ENCODE assay signal across 8 cellular contexts in the genomic region with DNA sequence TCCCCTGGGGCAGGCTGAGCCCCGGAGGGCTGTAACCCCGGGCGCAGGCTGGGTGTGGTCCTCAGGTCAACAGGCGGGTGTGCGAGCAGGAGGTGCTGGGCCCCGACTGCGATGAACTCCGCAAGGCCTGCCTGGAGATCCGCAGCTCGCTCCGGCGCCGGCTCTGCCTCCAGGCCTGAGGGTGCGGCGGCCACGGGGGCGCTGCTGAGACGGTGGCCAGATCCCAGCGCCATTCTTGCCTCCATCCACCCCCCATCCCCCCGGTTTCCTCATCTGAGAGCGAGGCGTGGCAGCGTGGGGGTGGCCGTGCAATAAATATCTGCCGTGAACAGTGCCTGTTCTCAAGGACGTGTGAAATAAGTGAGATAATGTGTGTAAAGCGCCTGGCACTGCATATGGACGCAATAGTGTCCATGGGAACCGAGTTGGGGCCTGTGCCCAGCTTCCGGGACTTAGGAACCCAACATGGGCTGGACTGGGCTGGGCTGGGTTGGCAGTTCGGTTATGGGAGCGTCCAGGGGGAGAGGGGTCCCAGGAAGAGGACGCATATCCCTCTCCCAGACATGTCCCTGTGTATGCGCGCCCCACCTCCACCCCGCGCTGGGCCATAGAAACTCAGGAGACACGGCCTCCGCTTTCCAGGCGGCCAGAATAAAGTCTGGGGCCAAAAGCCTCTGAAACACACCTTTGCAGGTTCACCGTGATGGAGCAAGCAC. TPM values are rescaled to one million over a fixed set of nuclear protein-coding genes. Genes with fewer than 3 reads are reported as not detected.
DNase-seq lines count a peak whose midpoint lies in the region; ATAC-seq, FAIRE-seq and TF ChIP-seq lines count a peak whose summit lies in the region.

No MANE protein-coding gene starts in this region.

- H3K9me3 ChIP-seq in Loucy (ENCODE audit: insufficient read depth, low read depth, low read length) = no peaks in the 10 kb centered on the region
- H3K9me3 ChIP-seq in WERI-Rb-1 (ENCODE audit: severe bottlenecking) = no peaks in the 10 kb centered on the region
- no peaks in the 10 kb centered on the region for H3K9me3 ChIP-seq in HepG2 (ENCODE audit: low read length)

- H3K9me2 ChIP-seq in Loucy (replicated peaks; ENCODE audit: low read depth, low read length) = no peaks in the 10 kb centered on the region

- BruUV-seq in HepG2 (replicated peaks; lab: Mats Ljungman, UMichigan) = no TSS peak

- TF ChIP-seq EP300 in HepG2 (IDR thresholded peaks at IDR 0.05; ENCODE audit: low read depth in 2 of 2, low read length in 2 of 2) (no peak), HepG2 (CRISPR knock-in tag; IDR thresholded peaks at IDR 0.05; ENCODE audit: borderline replicate concordance) (0 out of 2 replicates have a peak, but pooled peaks have one; percentile 12)

- 0% methylated on average over 7 of the region's 41 CpGs for WGBS in HepG2 (ENCODE audit: low lambda C conversion rate)

- H3K79me2 ChIP-seq in Loucy (ENCODE audit: insufficient read depth, low read length) (no peaks in the 10 kb centered on the region), HepG2 (ENCODE audit: insufficient read depth, low read length) (no peaks in the 10 kb centered on the region)

- H3K9ac ChIP-seq in Loucy (ENCODE audit: low read depth, low read length, poor library complexity, severe bottlenecking) (peak overlapping the region; percentile 91), HepG2 (ENCODE audit: insufficient read depth, low read depth, low read length) (peak overlapping the region; percentile 65)

- no peak for FAIRE-seq in HepG2 (lab: Jason Lieb, UNC)

- H3K4me2 ChIP-seq in Loucy (ENCODE audit: low read depth, low read length, poor library complexity, severe bottlenecking) = peak overlapping the region; percentile 79
- H3K4me2 ChIP-seq in HepG2 (ENCODE audit: low read depth, low read length) = peak overlapping the region; percentile 97

- H2AFZ ChIP-seq in Loucy (ENCODE audit: low read length) (peak overlapping the region; percentile 87), HepG2 (ENCODE audit: low read length) (no peak overlapping the region)

- peak; percentile 62 for ATAC-seq in HepG2
- ATAC-seq in GM19467 (IDR thresholded peaks at IDR 0.05; ENCODE audit: unreplicated experiment) = no peak

- H3K4me3 ChIP-seq in Loucy (ENCODE audit: low read length, poor library complexity, severe bottlenecking) (peak overlapping the region; percentile 86), WERI-Rb-1 (ENCODE audit: low read depth, low read length) (peak overlapping the region; percentile 85), HepG2 (replicated peaks in 1 of 3; ENCODE audit: insufficient read depth in 1 of 3, low read depth in 2 of 3, low read length in 3 of 3) (peak overlapping the region; percentile 57 to 78 (median 66))

- 0 out of 2 replicates have a peak, but pooled peaks have one; percentile 24 for TF ChIP-seq RAD21 in HepG2 (CRISPR knock-in tag; IDR thresholded peaks at IDR 0.05)

- TF ChIP-seq CTCF in C4-2B (conservative IDR thresholded peaks at IDR 0.05) (peak; percentile 78), Loucy (conservative IDR thresholded peaks at IDR 0.05; ENCODE audit: low read length) (peak; percentile 44), WERI-Rb-1 (IDR thresholded peaks at IDR 0.05; ENCODE audit: low read depth, low read length) (peak; percentile 71), HepG2 (CRISPR knock-in tag; IDR thresholded peaks at IDR 0.05) (peak; percentile 80)

- intact Hi-C loops in HepG2 (cut with micrococcal nuclease; ENCODE audit: unreplicated experiment) = loop anchor here (2.0 to 5.0 kb wide), 2 partner anchors 15 to 38 kb away; a partner anchor contains a TSS

- no peaks in the 10 kb centered on the region for H3K27me3 ChIP-seq in Loucy (ENCODE audit: insufficient read depth, low read length, poor library complexity, severe bottlenecking)
- peaks cover 7% of the 10 kb centered on the region for H3K27me3 ChIP-seq in WERI-Rb-1 (ENCODE audit: insufficient read depth, low read depth, severe bottlenecking)
- H3K27me3 ChIP-seq in HepG2 (ENCODE audit: control insufficient read depth in 1 of 2, insufficient read depth in 2 of 2, low read length in 2 of 2) = peaks cover 0 to 26% of the 10 kb centered on the region in 2 experiments; a peak in 3 of 5 replicates

- H3K4me1 ChIP-seq in Loucy (ENCODE audit: insufficient read depth, low read length, poor library complexity, severe bottlenecking) (peaks cover 6% of the 10 kb centered on the region), HepG2 (ENCODE audit: insufficient read depth, low read length) (peaks cover 50% of the 10 kb centered on the region)

- POLR2A ChIA-PET in HepG2 (lab: Yijun Ruan, JAX) = interaction anchor here (0.8 to 4.7 kb wide), 24 partner anchors 9 to 567 kb away, joined by 3 to 81 read pairs (median 5); a partner anchor contains a TSS

- no peak for TF ChIP-seq POLR2A in HepG2 (IDR thresholded peaks at IDR 0.05; ENCODE audit: insufficient read depth in 1 of 2, low read depth in 2 of 2, low read length in 2 of 2)

- H3K27ac ChIP-seq in C4-2B = peak overlapping the region; percentile 78
- peak overlapping the region; percentile 47 for H3K27ac ChIP-seq in WERI-Rb-1
- peak overlapping the region; percentile 21 for H3K27ac ChIP-seq in HepG2 (ENCODE audit: extremely low read length, insufficient read depth, low read length)

- H4K20me1 ChIP-seq in Loucy (ENCODE audit: insufficient read depth, low read length, poor library complexity, severe bottlenecking) (no peaks in the 10 kb centered on the region), HepG2 (ENCODE audit: insufficient read depth, low read length) (no peaks in the 10 kb centered on the region)

- no peaks in the 10 kb centered on the region for H3K36me3 ChIP-seq in Loucy (ENCODE audit: insufficient read depth, low read length)
- H3K36me3 ChIP-seq in WERI-Rb-1 = no peaks in the 10 kb centered on the region
- H3K36me3 ChIP-seq in HepG2 (replicated peaks in 1 of 2; ENCODE audit: control insufficient read depth in 1 of 2, insufficient read depth in 2 of 2, low read length in 2 of 2) = no peaks in the 10 kb centered on the region

- in situ Hi-C loops in HepG2 (cut with HindIII; ENCODE audit: extremely low pct_ligation_motif_present, low pct_unique_long_range_greater_than_20kb) = no loop called here

- CTCF ChIA-PET in HepG2 (lab: Yijun Ruan, JAX; ENCODE audit: low intra/inter-chr PET ratio, low total read pairs) = interaction anchor here (1.1 kb wide), 1 partner anchor 17 kb away, joined by 3 read pairs; no protein-coding TSS in a partner anchor

- peak; percentile 67 for DNase-seq in GM19240 (ENCODE audit: insufficient read length, low spot score)
- DNase-seq in WERI-Rb-1 = peak; percentile 76
- DNase-seq in ecto neural progenitor cell (ENCODE audit: low spot score) = peak; percentile 87
- DNase-seq in HepG2 (ENCODE audit: low spot score) = no peak
- peak; percentile 27 to 54 for DNase-seq in stimulated activated CD4-positive, alpha-beta T cell treated with anti-CD3 and anti-CD28 coated beads, Interleukin-4, amount 100 ng/mL, for 4 hours

- H3F3A ChIP-seq in Loucy (ENCODE audit: low read depth) = peaks cover 10% of the 10 kb centered on the region

RNA-seq across cellular contexts. Expression of a gene that starts 15.0 kb away (rescaled TPM):
- 0.97 and 1.2 TPM in 2 replicates for total RNA-seq in HepG2 (2016; rRNA removed; fragmentation: Illumina TruSeq; extraction: Trizol)
- total RNA-seq in HepG2 (2016; cell fraction: cytosol; rRNA removed; fragmentation: Illumina TruSeq; extraction: Trizol; ENCODE audit: low read depth) = 0.51 and 0.71 TPM in 2 replicates
- 0.78 and 0.92 TPM in 2 replicates for total RNA-seq in HepG2 (2016; cell fraction: insoluble cytoplasmic fraction; rRNA removed; fragmentation: Illumina TruSeq; extraction: Trizol)
- 1.7 and 2.6 TPM in 2 replicates for total RNA-seq in HepG2 (2016; cell fraction: membrane; rRNA removed; fragmentation: Illumina TruSeq; extraction: Trizol)
- 0.78 and 1.0 TPM in 2 replicates for total RNA-seq in HepG2 (2016; cell fraction: nucleus; rRNA removed; fragmentation: Illumina TruSeq; extraction: Trizol)
- polyA plus RNA-seq in HepG2 (2011; rRNA removed) = 0.59 and 0.77 TPM in 2 replicates
- polyA plus RNA-seq in HepG2 (2011; cell fraction: cytosol; rRNA removed) = 0.38 and 0.42 TPM in 2 replicates
- 1.5 and 1.7 TPM in 2 replicates for polyA plus RNA-seq in HepG2 (2011; cell fraction: nucleus; rRNA removed)
- polyA plus RNA-seq in HepG2 (2012) = 2.8 and 3.3 TPM in 2 replicates
- polyA plus RNA-seq in HepG2 (2016; cell fraction: cytosol; fragmentation: Illumina TruSeq; extraction: Trizol; ENCODE audit: low read depth) = 1.4 and 1.9 TPM in 2 replicates
- polyA plus RNA-seq in HepG2 (2016; cell fraction: insoluble cytoplasmic fraction; fragmentation: Illumina TruSeq; extraction: Trizol; ENCODE audit: low read depth) = 2.2 and 3.9 TPM in 2 replicates
- 3.0 and 3.5 TPM in 2 replicates for polyA plus RNA-seq in HepG2 (2016; cell fraction: membrane; fragmentation: Illumina TruSeq; extraction: Trizol; ENCODE audit: low read depth)
- polyA plus RNA-seq in HepG2 (2016; cell fraction: nucleus; fragmentation: Illumina TruSeq; extraction: Trizol; ENCODE audit: insufficient read depth, low read depth) = 2.6 and 3.8 TPM in 2 replicates
- polyA minus RNA-seq in HepG2 (2011; rRNA and poly(A)+ RNA removed; ENCODE audit: low replicate concordance) = 1.5 and 2.3 TPM in 2 replicates
- 2.1 and 2.5 TPM in 2 replicates for polyA minus RNA-seq in HepG2 (2011; cell fraction: cytosol; rRNA and poly(A)+ RNA removed)
- 0.26 and 0.50 TPM in 2 replicates for polyA minus RNA-seq in HepG2 (2011; cell fraction: nucleus; rRNA and poly(A)+ RNA removed)

RNA-seq across cellular contexts. Expression of a gene that starts 37.4 kb away (rescaled TPM):
- 6.7 and 10.2 TPM in 2 replicates for total RNA-seq in HepG2 (2016; rRNA removed; fragmentation: Illumina TruSeq; extraction: Trizol)
- total RNA-seq in HepG2 (2016; cell fraction: cytosol; rRNA removed; fragmentation: Illumina TruSeq; extraction: Trizol; ENCODE audit: low read depth) = 5.8 and 5.9 TPM in 2 replicates
- total RNA-seq in HepG2 (2016; cell fraction: insoluble cytoplasmic fraction; rRNA removed; fragmentation: Illumina TruSeq; extraction: Trizol) = 6.7 and 10.6 TPM in 2 replicates
- 12.3 and 12.5 TPM in 2 replicates for total RNA-seq in HepG2 (2016; cell fraction: membrane; rRNA removed; fragmentation: Illumina TruSeq; extraction: Trizol)
- total RNA-seq in HepG2 (2016; cell fraction: nucleus; rRNA removed; fragmentation: Illumina TruSeq; extraction: Trizol) = 5.2 and 5.8 TPM in 2 replicates
- 5.8 and 6.5 TPM in 2 replicates for polyA plus RNA-seq in HepG2 (2011; rRNA removed)
- 5.0 and 9.9 TPM in 2 replicates for polyA plus RNA-seq in HepG2 (2011; cell fraction: cytosol; rRNA removed)
- 22.3 and 26.1 TPM in 2 replicates for polyA plus RNA-seq in HepG2 (2011; cell fraction: nucleus; rRNA removed)
- 4.5 and 5.5 TPM in 2 replicates for polyA plus RNA-seq in HepG2 (2012)
- 6.1 and 6.3 TPM in 2 replicates for polyA plus RNA-seq in HepG2 (2016; cell fraction: cytosol; fragmentation: Illumina TruSeq; extraction: Trizol; ENCODE audit: low read depth)
- 7.6 and 8.3 TPM in 2 replicates for polyA plus RNA-seq in HepG2 (2016; cell fraction: insoluble cytoplasmic fraction; fragmentation: Illumina TruSeq; extraction: Trizol; ENCODE audit: low read depth)
- polyA plus RNA-seq in HepG2 (2016; cell fraction: membrane; fragmentation: Illumina TruSeq; extraction: Trizol; ENCODE audit: low read depth) = 8.5 and 10.4 TPM in 2 replicates
- 13.2 and 13.4 TPM in 2 replicates for polyA plus RNA-seq in HepG2 (2016; cell fraction: nucleus; fragmentation: Illumina TruSeq; extraction: Trizol; ENCODE audit: insufficient read depth, low read depth)
- 4.4 and 7.4 TPM in 2 replicates for polyA minus RNA-seq in HepG2 (2011; rRNA and poly(A)+ RNA removed; ENCODE audit: low replicate concordance)
- 2.8 and 3.6 TPM in 2 replicates for polyA minus RNA-seq in HepG2 (2011; cell fraction: cytosol; rRNA and poly(A)+ RNA removed)
- 1.4 and 2.7 TPM in 2 replicates for polyA minus RNA-seq in HepG2 (2011; cell fraction: nucleus; rRNA and poly(A)+ RNA removed)

RNA-seq across cellular contexts. Expression of a gene that starts 38.2 kb away (rescaled TPM):
- not detected in 2 replicates for total RNA-seq in HepG2 (2016; rRNA removed; fragmentation: Illumina TruSeq; extraction: Trizol)
- total RNA-seq in HepG2 (2016; cell fraction: cytosol; rRNA removed; fragmentation: Illumina TruSeq; extraction: Trizol; ENCODE audit: low read depth) = not detected in 2 replicates
- total RNA-seq in HepG2 (2016; cell fraction: insoluble cytoplasmic fraction; rRNA removed; fragmentation: Illumina TruSeq; extraction: Trizol) = 0.15 TPM in 1 of 2 replicates, not detected in the other
- not detected in 2 replicates for total RNA-seq in HepG2 (2016; cell fraction: membrane; rRNA removed; fragmentation: Illumina TruSeq; extraction: Trizol)
- total RNA-seq in HepG2 (2016; cell fraction: nucleus; rRNA removed; fragmentation: Illumina TruSeq; extraction: Trizol) = not detected in 2 replicates
- 0.90 and 0.97 TPM in 2 replicates for polyA plus RNA-seq in HepG2 (2011; rRNA removed)
- polyA plus RNA-seq in HepG2 (2011; cell fraction: cytosol; rRNA removed) = 0.94 and 1.1 TPM in 2 replicates
- 0.88 and 1.3 TPM in 2 replicates for polyA plus RNA-seq in HepG2 (2011; cell fraction: nucleus; rRNA removed)
- 0.25 and 0.40 TPM in 2 replicates for polyA plus RNA-seq in HepG2 (2012)
- polyA plus RNA-seq in HepG2 (2016; cell fraction: cytosol; fragmentation: Illumina TruSeq; extraction: Trizol; ENCODE audit: low read depth) = not detected in 2 replicates
- polyA plus RNA-seq in HepG2 (2016; cell fraction: insoluble cytoplasmic fraction; fragmentation: Illumina TruSeq; extraction: Trizol; ENCODE audit: low read depth) = not detected in 2 replicates
- not detected in 2 replicates for polyA plus RNA-seq in HepG2 (2016; cell fraction: membrane; fragmentation: Illumina TruSeq; extraction: Trizol; ENCODE audit: low read depth)
- 0.53 TPM in 1 of 2 replicates, not detected in the other for polyA plus RNA-seq in HepG2 (2016; cell fraction: nucleus; fragmentation: Illumina TruSeq; extraction: Trizol; ENCODE audit: insufficient read depth, low read depth)
- 4.7 and 5.0 TPM in 2 replicates for polyA minus RNA-seq in HepG2 (2011; rRNA and poly(A)+ RNA removed; ENCODE audit: low replicate concordance)
- 0.69 TPM in 1 of 2 replicates, not detected in the other for polyA minus RNA-seq in HepG2 (2011; cell fraction: cytosol; rRNA and poly(A)+ RNA removed)
- polyA minus RNA-seq in HepG2 (2011; cell fraction: nucleus; rRNA and poly(A)+ RNA removed) = 0.64 TPM in 1 of 2 replicates, not detected in the other

RNA-seq across cellular contexts. Expression of a gene that starts 50.7 kb away (rescaled TPM):
- total RNA-seq in HepG2 (2016; rRNA removed; fragmentation: Illumina TruSeq; extraction: Trizol) = not detected in 2 replicates
- not detected in 2 replicates for total RNA-seq in HepG2 (2016; cell fraction: cytosol; rRNA removed; fragmentation: Illumina TruSeq; extraction: Trizol; ENCODE audit: low read depth)
- 0.06 TPM in 1 of 2 replicates, not detected in the other for total RNA-seq in HepG2 (2016; cell fraction: insoluble cytoplasmic fraction; rRNA removed; fragmentation: Illumina TruSeq; extraction: Trizol)
- not detected in 2 replicates for total RNA-seq in HepG2 (2016; cell fraction: membrane; rRNA removed; fragmentation: Illumina TruSeq; extraction: Trizol)
- 0.16 TPM in 1 of 2 replicates, not detected in the other for total RNA-seq in HepG2 (2016; cell fraction: nucleus; rRNA removed; fragmentation: Illumina TruSeq; extraction: Trizol)
- polyA plus RNA-seq in HepG2 (2011; rRNA removed) = not detected in 2 replicates
- polyA plus RNA-seq in HepG2 (2011; cell fraction: cytosol; rRNA removed) = 0.04 TPM in 1 of 2 replicates, not detected in the other
- 0.31 and 0.82 TPM in 2 replicates for polyA plus RNA-seq in HepG2 (2011; cell fraction: nucleus; rRNA removed)
- 0.11 and 0.17 TPM in 2 replicates for polyA plus RNA-seq in HepG2 (2012)
- not detected in 2 replicates for polyA plus RNA-seq in HepG2 (2016; cell fraction: cytosol; fragmentation: Illumina TruSeq; extraction: Trizol; ENCODE audit: low read depth)
- polyA plus RNA-seq in HepG2 (2016; cell fraction: insoluble cytoplasmic fraction; fragmentation: Illumina TruSeq; extraction: Trizol; ENCODE audit: low read depth) = 0.16 TPM in 1 of 2 replicates, not detected in the other
- polyA plus RNA-seq in HepG2 (2016; cell fraction: membrane; fragmentation: Illumina TruSeq; extraction: Trizol; ENCODE audit: low read depth) = not detected in 2 replicates
- not detected in 2 replicates for polyA plus RNA-seq in HepG2 (2016; cell fraction: nucleus; fragmentation: Illumina TruSeq; extraction: Trizol; ENCODE audit: insufficient read depth, low read depth)
- not detected in 2 replicates for polyA minus RNA-seq in HepG2 (2011; rRNA and poly(A)+ RNA removed; ENCODE audit: low replicate concordance)
- not detected in 2 replicates for polyA minus RNA-seq in HepG2 (2011; cell fraction: cytosol; rRNA and poly(A)+ RNA removed)
- not detected in 2 replicates for polyA minus RNA-seq in HepG2 (2011; cell fraction: nucleus; rRNA and poly(A)+ RNA removed)

Comparison
In these comparisons a context has a peak if more than half of its experiments do, and no peak if none do; other contexts are left out.
1. H3K27ac ChIP-seq: peak in every context shown above with its lines; median percentile 78 in C4-2B; 47 in WERI-Rb-1; 21 in HepG2.